In the genomic region with DNA sequence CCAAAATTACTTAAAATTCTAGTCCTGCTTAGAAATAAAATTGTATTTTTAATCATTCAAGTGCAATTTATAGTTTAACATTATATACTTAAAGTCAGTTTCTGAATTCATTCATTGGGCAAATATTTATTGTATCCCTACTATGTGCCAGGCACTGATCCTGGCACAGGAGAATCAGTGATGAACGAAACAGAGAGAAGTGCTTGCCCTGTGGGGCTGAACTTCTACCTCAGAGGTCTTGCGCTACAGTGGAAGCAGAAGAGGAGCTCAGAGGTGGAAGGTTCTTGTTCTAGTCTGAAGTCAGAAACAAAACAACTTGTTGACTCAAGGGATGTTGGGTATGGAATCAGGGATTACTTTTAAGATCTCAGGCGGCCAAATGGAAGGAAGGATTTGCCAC, we compare ENCODE assay signal across 28 cellular contexts. TPM values are rescaled to one million over a fixed set of nuclear protein-coding genes. Genes with fewer than 3 reads are reported as not detected.
"Had no signal": no experiment of that assay in that cellular context is flagged by ENCODE, and none has a peak within 500 bp of the region (broad histone marks: within the 10 kb centered on the region; RNA-seq: fewer than 3 reads in every experiment).

No MANE protein-coding gene starts in this region.

- H3K9ac ChIP-seq: parathyroid adenoma had no signal

- H3K27ac Mint-ChIP-seq: activated CD8-positive, alpha-beta T cell treated with anti-CD3 and anti-CD28 coated beads for 36 hours; activated naive CD8-positive, alpha-beta T cell; activated T-helper 2 cell treated with anti-CD3 and anti-CD28 coated beads, Interferon-gamma antibody, Interleukin-2, Interleukin-4, amounts not matched to agents 10 μg/mL and 5 μg/mL and 100 μg/mL, durations not matched to agents 14 hours and 24 hours and 36 hours; memory B cell; nephron; stimulated activated naive CD8-positive, alpha-beta T cell treated with anti-CD3 and anti-CD28 coated beads, Interleukin-15, Interleukin-2, amounts not matched to agents 100 ng/mL and 50 ng/mL, for 24 hours had no signal

- H3K4me3 Mint-ChIP-seq: activated CD8-positive, alpha-beta T cell treated with anti-CD3 and anti-CD28 coated beads for 36 hours; activated naive CD8-positive, alpha-beta T cell; activated T-cell treated with anti-CD3 and anti-CD28 coated beads, Interleukin-2, amount 50 U/mL, for 4 hours; memory B cell; nephron; stimulated activated naive CD8-positive, alpha-beta T cell treated with anti-CD3 and anti-CD28 coated beads, Interleukin-15, Interleukin-2, amounts not matched to agents 100 ng/mL and 50 ng/mL, for 24 hours had no signal

- H3K9me3 ChIP-seq: adrenal gland, ascending aorta, esophagus muscularis mucosa, tibial nerve had no signal

- H3K4me3 ChIP-seq: adrenal gland, ascending aorta, esophagus muscularis mucosa, tibial nerve had no signal

- H3K4me1 ChIP-seq: parathyroid adenoma had no signal

- FAIRE-seq: frontal cortex, islet of Langerhans, TTC549, urothelium cell line had no signal

- H3K9me3 Mint-ChIP-seq: activated CD8-positive, alpha-beta T cell treated with anti-CD3 and anti-CD28 coated beads for 36 hours; activated T-cell treated with anti-CD3 and anti-CD28 coated beads, Interleukin-2, amount 50 U/mL, for 4 hours; activated T-helper 2 cell treated with anti-CD3 and anti-CD28 coated beads, Interferon-gamma antibody, Interleukin-2, Interleukin-4, amounts not matched to agents 10 μg/mL and 5 μg/mL and 100 μg/mL, durations not matched to agents 14 hours and 24 hours and 36 hours; memory B cell; nephron; stimulated activated naive CD8-positive, alpha-beta T cell treated with anti-CD3 and anti-CD28 coated beads, Interleukin-15, Interleukin-2, amounts not matched to agents 100 ng/mL and 50 ng/mL, for 24 hours had no signal

- H3K36me3 ChIP-seq: adrenal gland, esophagus muscularis mucosa had no signal

- DNase-seq: activated CD4-positive, alpha-beta T cell treated with anti-CD3 and anti-CD28 coated beads for 48 hours; activated CD4-positive, CD25-positive, alpha-beta regulatory T cell; activated CD8-positive, alpha-beta T cell treated with anti-CD3 and anti-CD28 coated beads for 36 hours; activated naive CD4-positive, alpha-beta T cell; activated T-cell treated with anti-CD3 and anti-CD28 coated beads, Interleukin-2, amount 50 U/mL, for 4 hours; adrenal gland; brain microvascular endothelial cell; caudate nucleus; dermis blood vessel endothelial cell; effector memory CD4-positive, alpha-beta T cell; stimulated activated CD4-positive, alpha-beta T cell treated with anti-CD3 and anti-CD28 coated beads, Interleukin-4, amount 100 ng/mL, for 24 hours had no signal

- H2AFZ ChIP-seq: parathyroid adenoma had no signal

- ATAC-seq: activated CD8-positive, alpha-beta T cell treated with anti-CD3 and anti-CD28 coated beads for 36 hours; activated T-cell treated with anti-CD3 and anti-CD28 coated beads, Interleukin-2, amount 50 U/mL, for 4 hours; SK-N-SH treated with all-trans-retinoic acid at 6 μM for 48 hours had no signal

- H3K27ac ChIP-seq: ascending aorta, brain microvascular endothelial cell, esophagus muscularis mucosa, parathyroid adenoma had no signal

- H3K27me3 ChIP-seq: adrenal gland, ascending aorta, brain microvascular endothelial cell, esophagus muscularis mucosa, tibial nerve had no signal

- H3K79me2 ChIP-seq: parathyroid adenoma had no signal

- H3K27me3 Mint-ChIP-seq: activated CD8-positive, alpha-beta T cell treated with anti-CD3 and anti-CD28 coated beads for 36 hours; activated naive CD8-positive, alpha-beta T cell; memory B cell; stimulated activated naive CD8-positive, alpha-beta T cell treated with anti-CD3 and anti-CD28 coated beads, Interleukin-15, Interleukin-2, amounts not matched to agents 100 ng/mL and 50 ng/mL, for 24 hours had no signal

RNA-seq across cellular contexts. Expression of a gene that starts 6.0 kb away (rescaled TPM):
- total RNA-seq: activated CD8-positive, alpha-beta T cell treated with anti-CD3 and anti-CD28 coated beads for 36 hours; activated T-cell treated with anti-CD3 and anti-CD28 coated beads, Interleukin-2, amount 50 U/mL, for 4 hours; adrenal gland; ascending aorta; dermis blood vessel endothelial cell; esophagus muscularis mucosa; frontal cortex; liver; mononuclear cell; renal cortical epithelial cell had no signal
- polyA plus RNA-seq: adrenal gland had no signal
